30 cellular contexts compared by ENCODE assay signal in the genomic region with DNA sequence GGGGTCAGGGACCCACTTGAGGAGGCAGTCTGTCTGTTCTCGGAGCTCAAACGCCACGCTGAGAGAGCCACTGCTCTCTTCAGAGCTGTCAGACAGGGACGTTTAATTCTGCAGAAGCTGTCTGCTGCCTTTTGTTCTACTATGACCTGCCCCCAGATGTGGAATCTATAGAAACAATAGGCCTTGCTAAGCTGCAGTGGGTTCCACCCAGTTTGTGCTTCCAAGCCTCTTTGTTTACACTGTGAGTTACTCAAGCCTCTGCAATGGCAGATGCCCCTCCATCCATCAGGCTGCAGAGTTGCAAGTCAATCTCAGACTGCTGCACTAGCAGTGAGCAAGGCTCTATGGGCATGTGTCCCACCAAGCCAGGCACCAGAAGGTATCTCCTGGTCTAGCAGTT.
"Had no signal": no experiment of that assay in that cellular context is flagged by ENCODE, and none has a peak within 500 bp of the region (broad histone marks: within the 10 kb centered on the region; RNA-seq: fewer than 3 reads in every experiment).

No MANE protein-coding gene starts in this region.

- H3K4me1 Mint-ChIP-seq: activated CD4-positive, alpha-beta T cell treated with anti-CD3 and anti-CD28 coated beads, Interleukin-2, amount 10 ng/mL, durations not matched to agents 24 days and 14 days; activated naive CD8-positive, alpha-beta T cell treated with anti-CD3 and anti-CD28 coated beads for 36 hours; activated T-helper 17 cell treated with anti-CD3 and anti-CD28 coated beads, Interleukin-2, amount 50 U/mL, for 72 hours; central memory CD8-positive, alpha-beta T cell had no signal

- H3K9me3 ChIP-seq: Peyer's patch, SJCRH30 had no signal

- H3K36me3 ChIP-seq: brain microvascular endothelial cell, Peyer's patch, SJCRH30, WERI-Rb-1 had no signal

- H3K27ac Mint-ChIP-seq: activated CD4-positive, alpha-beta T cell treated with anti-CD3 and anti-CD28 coated beads, Interleukin-2, amount 10 ng/mL, durations not matched to agents 24 days and 14 days; activated CD8-positive, alpha-beta T cell treated with anti-CD3 and anti-CD28 coated beads for 36 hours; activated naive CD8-positive, alpha-beta T cell treated with anti-CD3 and anti-CD28 coated beads for 36 hours; activated T-cell treated with anti-CD3 and anti-CD28 coated beads, Interleukin-2, amount 50 U/mL, for 72 hours; activated T-helper 17 cell treated with anti-CD3 and anti-CD28 coated beads, Interleukin-2, amount 50 U/mL, for 72 hours had no signal

- H3K9me3 Mint-ChIP-seq: activated T-helper 17 cell treated with anti-CD3 and anti-CD28 coated beads, Interleukin-2, amount 50 U/mL, for 72 hours had no signal

- H3K4me3 ChIP-seq: Peyer's patch, SJCRH30, SK-N-MC had no signal

- H3K27me3 ChIP-seq: brain microvascular endothelial cell, Peyer's patch, SJCRH30 had no signal

- H3K4me3 Mint-ChIP-seq: activated CD4-positive, alpha-beta T cell treated with anti-CD3 and anti-CD28 coated beads, Interleukin-2, amount 10 ng/mL, durations not matched to agents 24 days and 14 days; activated CD8-positive, alpha-beta T cell treated with anti-CD3 and anti-CD28 coated beads for 36 hours; activated naive CD8-positive, alpha-beta T cell treated with anti-CD3 and anti-CD28 coated beads for 36 hours; activated T-cell treated with anti-CD3 and anti-CD28 coated beads, Interleukin-2, amount 50 U/mL, for 72 hours; activated T-helper 17 cell treated with anti-CD3 and anti-CD28 coated beads, Interleukin-2, amount 50 U/mL, for 72 hours; central memory CD8-positive, alpha-beta T cell had no signal

- H3K27ac ChIP-seq: brain microvascular endothelial cell, Peyer's patch, SJCRH30, SK-N-MC, WERI-Rb-1 had no signal

- H3K27me3 Mint-ChIP-seq: activated CD4-positive, alpha-beta T cell treated with anti-CD3 and anti-CD28 coated beads, Interleukin-2, amount 10 ng/mL, durations not matched to agents 24 days and 14 days; activated CD8-positive, alpha-beta T cell treated with anti-CD3 and anti-CD28 coated beads for 36 hours; activated naive CD8-positive, alpha-beta T cell treated with anti-CD3 and anti-CD28 coated beads for 36 hours had no signal

- H3K36me3 Mint-ChIP-seq: activated naive CD8-positive, alpha-beta T cell treated with anti-CD3 and anti-CD28 coated beads for 36 hours had no signal

- DNase-seq: activated CD4-positive, alpha-beta T cell treated with anti-CD3 and anti-CD28 coated beads, Interleukin-2, amount 10 ng/mL, durations not matched to agents 24 days and 14 days; activated CD4-positive, alpha-beta T cell treated with anti-CD3 and anti-CD28 coated beads, Interleukin-2, amount 50 U/mL, for 4 hours; activated CD8-positive, alpha-beta T cell treated with anti-CD3 and anti-CD28 coated beads for 36 hours; activated effector memory CD4-positive, alpha-beta T cell treated with anti-CD3 and anti-CD28 coated beads, Interleukin-2, amount 50 U/mL, for 16 hours; activated naive CD4-positive, alpha-beta T cell; activated naive CD4-positive, alpha-beta T cell treated with anti-CD3 and anti-CD28 coated beads, Interleukin-2, amount 50 U/mL, for 16 hours; activated naive CD8-positive, alpha-beta T cell treated with anti-CD3 and anti-CD28 coated beads for 36 hours; activated T-cell treated with anti-CD3 and anti-CD28 coated beads, Interleukin-2, amount 50 U/mL, for 1 hour; activated T-cell treated with anti-CD3 and anti-CD28 coated beads, Interleukin-2, amount 50 U/mL, for 72 hours; amniotic stem cell; aorta; brain microvascular endothelial cell; Karpas-422; KBM-7; NCI-H1105; NCI-H1417 treated with DMSO at 0.1 percent for 48 hours; NCI-H187 treated with DMSO at 0.1 percent for 48 hours; NCI-H2081; NCI-H345; NCI-H510A; NCI-H526; PC-3; Peyer's patch; SHP77; SJCRH30; T1000; WERI-Rb-1 had no signal

- H3K4me1 ChIP-seq: Peyer's patch, SJCRH30 had no signal
